In genomic region chr12:113134521-113134951, GRCh38 we compare ENCODE assay signal across 10 cellular contexts. TPM values are rescaled to one million over a fixed set of nuclear protein-coding genes. Genes with fewer than 3 reads are reported as not detected.
DNase-seq lines count a peak whose midpoint lies in the region; ATAC-seq lines count a peak whose summit lies in the region.
"Had no signal": no experiment of that assay in that cellular context is flagged by ENCODE, and none has a peak within 500 bp of the region (broad histone marks: within the 10 kb centered on the region; RNA-seq: fewer than 3 reads in every experiment).

No MANE protein-coding gene starts in this region.

- peaks cover 4% of the 10 kb centered on the region for H3K27me3 Mint-ChIP-seq in activated CD4-positive, alpha-beta T cell treated with anti-CD3 and anti-CD28 coated beads, Interleukin-2, amount 10 ng/mL, durations not matched to agents 7 days and 5 days

- H3K9me3 Mint-ChIP-seq in activated CD4-positive, alpha-beta T cell treated with anti-CD3 and anti-CD28 coated beads, Interleukin-2, amount 10 ng/mL, durations not matched to agents 7 days and 5 days, result no peaks in the 10 kb centered on the region
- no peaks in the 10 kb centered on the region for H3K9me3 Mint-ChIP-seq in stimulated activated effector memory CD8-positive, alpha-beta T cell treated with anti-CD3 and anti-CD28 coated beads, Interleukin-12 subunit alpha, Interleukin-12 subunit beta, amount 100 ng/mL, for 72 hours

- peak overlapping the region; percentile 47 for H3K4me3 Mint-ChIP-seq in activated CD4-positive, alpha-beta T cell treated with anti-CD3 and anti-CD28 coated beads, Interleukin-2, amount 10 ng/mL, durations not matched to agents 7 days and 5 days
- peak overlapping the region; percentile 82 for H3K4me3 Mint-ChIP-seq in stimulated activated effector memory CD8-positive, alpha-beta T cell treated with anti-CD3 and anti-CD28 coated beads, Interleukin-12 subunit alpha, Interleukin-12 subunit beta, amount 100 ng/mL, for 72 hours

- H3K27ac ChIP-seq in cingulate gyrus (ENCODE audit: low read depth, low read length), result peak overlapping the region; percentile 84
- H3K27ac ChIP-seq: coronary artery had no signal

- ATAC-seq in stimulated activated effector memory CD8-positive, alpha-beta T cell treated with anti-CD3 and anti-CD28 coated beads, Interleukin-12 subunit alpha, Interleukin-12 subunit beta, amount 100 ng/mL, for 72 hours, result no peak
- ATAC-seq in GM21619 (IDR thresholded peaks at IDR 0.05; ENCODE audit: unreplicated experiment) (no peak), HG02642 (IDR thresholded peaks at IDR 0.05; ENCODE audit: poor library complexity, unreplicated experiment) (no peak)

- no peak for DNase-seq in activated CD4-positive, alpha-beta T cell treated with anti-CD3 and anti-CD28 coated beads, Interleukin-2, amount 10 ng/mL, durations not matched to agents 7 days and 5 days
- DNase-seq in activated CD4-positive, alpha-beta T cell treated with anti-CD3 and anti-CD28 coated beads for 1 hour, result no peak
- DNase-seq in NCI-H1105 (lab: John Stamatoyannopoulos, UW) (peak; percentile 83), C1 segment of cervical spinal cord (lab: John Stamatoyannopoulos, UW) (no peak)
- no peak for DNase-seq in stimulated activated effector memory CD8-positive, alpha-beta T cell treated with anti-CD3 and anti-CD28 coated beads, Interleukin-12 subunit alpha, Interleukin-12 subunit beta, amount 100 ng/mL, for 72 hours (ENCODE audit: low spot score in 2 of 2)

- H3K4me1 Mint-ChIP-seq in activated CD4-positive, alpha-beta T cell treated with anti-CD3 and anti-CD28 coated beads, Interleukin-2, amount 10 ng/mL, durations not matched to agents 7 days and 5 days, result peaks cover 20% of the 10 kb centered on the region
- H3K4me1 Mint-ChIP-seq in stimulated activated effector memory CD8-positive, alpha-beta T cell treated with anti-CD3 and anti-CD28 coated beads, Interleukin-12 subunit alpha, Interleukin-12 subunit beta, amount 100 ng/mL, for 72 hours, result peaks cover 24% of the 10 kb centered on the region

- no peak overlapping the region for H3K27ac Mint-ChIP-seq in activated CD4-positive, alpha-beta T cell treated with anti-CD3 and anti-CD28 coated beads, Interleukin-2, amount 10 ng/mL, durations not matched to agents 7 days and 5 days
- H3K27ac Mint-ChIP-seq in stimulated activated effector memory CD8-positive, alpha-beta T cell treated with anti-CD3 and anti-CD28 coated beads, Interleukin-12 subunit alpha, Interleukin-12 subunit beta, amount 100 ng/mL, for 72 hours, result no peak overlapping the region

- POLR2A ChIA-PET in activated CD4-positive, alpha-beta T cell treated with anti-CD3 and anti-CD28 coated beads, Interleukin-2, amount 10 ng/mL, durations not matched to agents 7 days and 5 days (lab: Charles Lee), result interaction anchor here (0.6 kb wide), 1 partner anchor 288 kb away, joined by 3 read pairs; the partner anchor contains the start of gene SDSL

- CTCF ChIA-PET in activated CD4-positive, alpha-beta T cell treated with anti-CD3 and anti-CD28 coated beads, Interleukin-2, amount 10 ng/mL, durations not matched to agents 7 days and 5 days (lab: Charles Lee), result interaction anchor here (0.7 to 3.8 kb wide), 4 partner anchors 14 to 40 kb away, joined by 3 to 22 read pairs (median 4); no protein-coding TSS in a partner anchor

- H3K36me3 Mint-ChIP-seq in activated CD4-positive, alpha-beta T cell treated with anti-CD3 and anti-CD28 coated beads, Interleukin-2, amount 10 ng/mL, durations not matched to agents 7 days and 5 days (ENCODE audit: low read depth), result no peaks in the 10 kb centered on the region
- H3K36me3 Mint-ChIP-seq in stimulated activated effector memory CD8-positive, alpha-beta T cell treated with anti-CD3 and anti-CD28 coated beads, Interleukin-12 subunit alpha, Interleukin-12 subunit beta, amount 100 ng/mL, for 72 hours, result no peaks in the 10 kb centered on the region

RNA-seq across cellular contexts. Expression of gene RASAL1, which starts 1.0 kb away (rescaled TPM):
- under 1 TPM; 0.20 to 0.40 TPM for total RNA-seq in activated CD4-positive, alpha-beta T cell treated with anti-CD3 and anti-CD28 coated beads, Interleukin-2, amount 10 ng/mL, durations not matched to agents 7 days and 5 days
- total RNA-seq: fibroblast of villous mesenchyme had no signal

RNA-seq across cellular contexts. Expression of gene CFAP73, which starts 15.0 kb away (rescaled TPM):
- total RNA-seq in activated CD4-positive, alpha-beta T cell treated with anti-CD3 and anti-CD28 coated beads, Interleukin-2, amount 10 ng/mL, durations not matched to agents 7 days and 5 days, result under 1 TPM; 0.37 to 0.42 TPM
- total RNA-seq: fibroblast of villous mesenchyme had no signal

RNA-seq across cellular contexts. Expression of gene DDX54, which starts 50.7 kb away (rescaled TPM):
- total RNA-seq in activated CD4-positive, alpha-beta T cell treated with anti-CD3 and anti-CD28 coated beads, Interleukin-2, amount 10 ng/mL, durations not matched to agents 7 days and 5 days, result 10 to 100 TPM; 65.6 to 72.0 TPM

RNA-seq across cellular contexts. Expression of gene RITA1, which starts 51.0 kb away (rescaled TPM):
- total RNA-seq in activated CD4-positive, alpha-beta T cell treated with anti-CD3 and anti-CD28 coated beads, Interleukin-2, amount 10 ng/mL, durations not matched to agents 7 days and 5 days, result 10 to 100 TPM; 17.0 to 18.0 TPM
